In the genomic region with DNA sequence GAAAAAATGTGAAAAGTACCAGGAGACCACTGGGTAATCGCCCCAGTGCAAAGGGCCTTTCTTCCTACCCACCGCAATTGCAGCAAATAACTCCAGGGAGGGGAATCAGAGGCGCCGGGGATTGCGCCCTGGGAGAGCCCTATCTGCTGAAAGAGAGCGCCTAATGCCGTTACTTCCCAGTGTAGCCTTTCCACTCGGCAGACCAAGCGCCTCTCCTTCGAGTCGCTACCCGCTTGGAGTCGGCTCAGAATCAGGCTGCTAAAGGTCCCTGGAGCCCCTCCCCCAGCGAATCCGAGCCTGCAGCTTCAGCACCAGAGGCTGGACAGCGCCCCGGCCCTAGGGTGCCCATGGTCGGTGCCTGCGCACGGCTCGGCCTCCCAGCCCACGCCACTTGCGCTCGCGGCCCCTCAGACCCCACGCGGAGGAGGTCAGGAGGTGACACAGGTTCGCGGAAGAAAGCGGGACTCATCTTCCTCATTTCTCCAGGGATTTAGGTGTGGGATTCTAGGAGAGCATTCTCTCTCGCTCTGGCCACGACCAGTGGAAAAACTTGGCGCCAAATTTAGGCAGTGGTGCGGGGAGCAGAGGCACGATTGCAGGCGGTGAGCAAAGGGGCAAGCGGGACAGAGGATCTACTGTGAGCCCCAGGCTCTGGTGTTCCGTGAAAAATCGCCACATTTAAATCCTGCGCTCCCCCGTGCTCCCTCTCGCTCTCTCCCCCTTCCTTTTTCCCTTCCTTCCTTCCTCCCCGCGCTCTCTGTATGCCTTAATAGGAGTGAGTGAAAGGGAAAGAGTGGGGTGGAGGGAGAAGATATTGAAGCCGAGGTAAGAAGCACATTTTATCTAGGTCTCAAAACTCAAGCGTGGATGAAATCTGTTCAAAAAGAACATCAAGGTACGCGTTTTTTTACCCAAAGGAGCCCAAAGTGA, we compare ENCODE assay signal across 1 cellular context.
TF ChIP-seq lines count a peak whose summit lies in the region.

No MANE protein-coding gene starts in this region.

TF ChIP-seq in HepG2, 621 proteins besides CTCF, POLR2A, EP300 and RAD21 (continued from another document and continues in another):
- TF ChIP-seq ZSCAN5A (CRISPR knock-in tag; IDR thresholded peaks at IDR 0.05; ENCODE audit: borderline replicate concordance) (no peak), ZNF605 (CRISPR knock-in tag; IDR thresholded peaks at IDR 0.05) (peak; percentile 70; the same call in 1 of the 2 replicates), ZNF589 (CRISPR knock-in tag; conservative IDR thresholded peaks at IDR 0.05) (no peak), ARID2 (CRISPR knock-in tag; IDR thresholded peaks at IDR 0.05; ENCODE audit: borderline replicate concordance) (0 out of 2 replicates have a peak, but pooled peaks have one; percentile 30), FOXO1 (CRISPR knock-in tag; IDR thresholded peaks at IDR 0.05) (0 out of 2 replicates have a peak, but pooled peaks have one; percentile 28), BCL3 (CRISPR knock-in tag; IDR thresholded peaks at IDR 0.05) (no peak), ZNF430 (CRISPR knock-in tag; IDR thresholded peaks at IDR 0.05) (peak; percentile 83; the same call in 1 of the 2 replicates), RARA (CRISPR knock-in tag; IDR thresholded peaks at IDR 0.05) (0 out of 2 replicates have a peak, but pooled peaks have one; percentile 22), KMT2A (CRISPR knock-in tag; IDR thresholded peaks at IDR 0.05) (no peak), U2AF2 (IDR thresholded peaks at IDR 0.05; ENCODE audit: low read depth, low read length) (no peak), HOXD1 (CRISPR knock-in tag; IDR thresholded peaks at IDR 0.05) (no peak), ZNF331 (CRISPR knock-in tag; IDR thresholded peaks at IDR 0.05) (peak; percentile 64; the same call in 1 of the 2 replicates), ZNF557 (CRISPR knock-in tag; IDR thresholded peaks at IDR 0.05) (0 out of 2 replicates have a peak, but pooled peaks have one; percentile 24), ZBED4 (CRISPR knock-in tag; IDR thresholded peaks at IDR 0.05; ENCODE audit: borderline replicate concordance) (no peak), DR1 (CRISPR knock-in tag; IDR thresholded peaks at IDR 0.05) (no peak), HOXA5 (CRISPR knock-in tag; IDR thresholded peaks at IDR 0.05) (0 out of 2 replicates have a peak, but pooled peaks have one; percentile 66), RBM22 (optimal IDR thresholded peaks at IDR 0.05; ENCODE audit: low read length) (no peak), ZNF773 (CRISPR knock-in tag; IDR thresholded peaks at IDR 0.05; ENCODE audit: borderline replicate concordance) (peak; percentile 78; the same call in 1 of the 2 replicates), ZNF83 (CRISPR knock-in tag; IDR thresholded peaks at IDR 0.05; ENCODE audit: borderline replicate concordance) (no peak), ZSCAN21 (CRISPR knock-in tag; IDR thresholded peaks at IDR 0.05; ENCODE audit: borderline replicate concordance) (peak; percentile 44; the same call in 1 of the 2 replicates), MED13 (CRISPR knock-in tag; IDR thresholded peaks at IDR 0.05) (peak; percentile 21; the same call in 1 of the 2 replicates), ZNF746 (CRISPR knock-in tag; IDR thresholded peaks at IDR 0.05) (no peak), ZNF772 (CRISPR knock-in tag; IDR thresholded peaks at IDR 0.05) (peak; percentile 48; the same call in 1 of the 2 replicates), ERF (CRISPR knock-in tag; IDR thresholded peaks at IDR 0.05) (0 out of 2 replicates have a peak, but pooled peaks have one; percentile 38), PHF20 (CRISPR knock-in tag; IDR thresholded peaks at IDR 0.05) (no peak), HIVEP1 (CRISPR knock-in tag; IDR thresholded peaks at IDR 0.05) (peak; percentile 37; the same call in 1 of the 2 replicates), HNRNPLL (IDR thresholded peaks at IDR 0.05; ENCODE audit: low read depth, low read length, poor library complexity, severe bottlenecking) (peak; percentile 91), KDM5B (CRISPR knock-in tag; IDR thresholded peaks at IDR 0.05; ENCODE audit: borderline replicate concordance) (peak; percentile 63; the same call in 1 of the 2 replicates), LRRFIP1 (CRISPR knock-in tag; conservative IDR thresholded peaks at IDR 0.05) (0 out of 2 replicates have a peak, but pooled peaks have one; percentile 69), ZNF124 (CRISPR knock-in tag; IDR thresholded peaks at IDR 0.05) (no peak), CREBL2 (CRISPR knock-in tag; IDR thresholded peaks at IDR 0.05; ENCODE audit: borderline replicate concordance) (peak; percentile 63; the same call in 1 of the 2 replicates), NFKB2 (CRISPR knock-in tag; IDR thresholded peaks at IDR 0.05; ENCODE audit: borderline replicate concordance) (peak; percentile 87)
- TF ChIP-seq, protein P1, sequence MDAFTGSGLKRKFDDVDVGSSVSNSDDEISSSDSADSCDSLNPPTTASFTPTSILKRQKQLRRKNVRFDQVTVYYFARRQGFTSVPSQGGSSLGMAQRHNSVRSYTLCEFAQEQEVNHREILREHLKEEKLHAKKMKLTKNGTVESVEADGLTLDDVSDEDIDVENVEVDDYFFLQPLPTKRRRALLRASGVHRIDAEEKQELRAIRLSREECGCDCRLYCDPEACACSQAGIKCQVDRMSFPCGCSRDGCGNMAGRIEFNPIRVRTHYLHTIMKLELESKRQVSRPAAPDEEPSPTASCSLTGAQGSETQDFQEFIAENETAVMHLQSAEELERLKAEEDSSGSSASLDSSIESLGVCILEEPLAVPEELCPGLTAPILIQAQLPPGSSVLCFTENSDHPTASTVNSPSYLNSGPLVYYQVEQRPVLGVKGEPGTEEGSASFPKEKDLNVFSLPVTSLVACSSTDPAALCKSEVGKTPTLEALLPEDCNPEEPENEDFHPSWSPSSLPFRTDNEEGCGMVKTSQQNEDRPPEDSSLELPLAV (CRISPR knock-in tag; conservative IDR thresholded peaks at IDR 0.05; ENCODE audit: low read depth) = no peak
- TF ChIP-seq, protein P2, sequence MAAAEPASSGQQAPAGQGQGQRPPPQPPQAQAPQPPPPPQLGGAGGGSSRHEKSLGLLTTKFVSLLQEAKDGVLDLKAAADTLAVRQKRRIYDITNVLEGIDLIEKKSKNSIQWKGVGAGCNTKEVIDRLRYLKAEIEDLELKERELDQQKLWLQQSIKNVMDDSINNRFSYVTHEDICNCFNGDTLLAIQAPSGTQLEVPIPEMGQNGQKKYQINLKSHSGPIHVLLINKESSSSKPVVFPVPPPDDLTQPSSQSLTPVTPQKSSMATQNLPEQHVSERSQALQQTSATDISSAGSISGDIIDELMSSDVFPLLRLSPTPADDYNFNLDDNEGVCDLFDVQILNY (CRISPR knock-in tag; conservative IDR thresholded peaks at IDR 0.05) = no peak
- TF ChIP-seq, protein P3, sequence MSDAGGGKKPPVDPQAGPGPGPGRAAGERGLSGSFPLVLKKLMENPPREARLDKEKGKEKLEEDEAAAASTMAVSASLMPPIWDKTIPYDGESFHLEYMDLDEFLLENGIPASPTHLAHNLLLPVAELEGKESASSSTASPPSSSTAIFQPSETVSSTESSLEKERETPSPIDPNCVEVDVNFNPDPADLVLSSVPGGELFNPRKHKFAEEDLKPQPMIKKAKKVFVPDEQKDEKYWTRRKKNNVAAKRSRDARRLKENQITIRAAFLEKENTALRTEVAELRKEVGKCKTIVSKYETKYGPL (CRISPR knock-in tag; IDR thresholded peaks at IDR 0.05) = peak; percentile 47; the same call in 1 of the 2 replicates
- TF ChIP-seq, protein P4, sequence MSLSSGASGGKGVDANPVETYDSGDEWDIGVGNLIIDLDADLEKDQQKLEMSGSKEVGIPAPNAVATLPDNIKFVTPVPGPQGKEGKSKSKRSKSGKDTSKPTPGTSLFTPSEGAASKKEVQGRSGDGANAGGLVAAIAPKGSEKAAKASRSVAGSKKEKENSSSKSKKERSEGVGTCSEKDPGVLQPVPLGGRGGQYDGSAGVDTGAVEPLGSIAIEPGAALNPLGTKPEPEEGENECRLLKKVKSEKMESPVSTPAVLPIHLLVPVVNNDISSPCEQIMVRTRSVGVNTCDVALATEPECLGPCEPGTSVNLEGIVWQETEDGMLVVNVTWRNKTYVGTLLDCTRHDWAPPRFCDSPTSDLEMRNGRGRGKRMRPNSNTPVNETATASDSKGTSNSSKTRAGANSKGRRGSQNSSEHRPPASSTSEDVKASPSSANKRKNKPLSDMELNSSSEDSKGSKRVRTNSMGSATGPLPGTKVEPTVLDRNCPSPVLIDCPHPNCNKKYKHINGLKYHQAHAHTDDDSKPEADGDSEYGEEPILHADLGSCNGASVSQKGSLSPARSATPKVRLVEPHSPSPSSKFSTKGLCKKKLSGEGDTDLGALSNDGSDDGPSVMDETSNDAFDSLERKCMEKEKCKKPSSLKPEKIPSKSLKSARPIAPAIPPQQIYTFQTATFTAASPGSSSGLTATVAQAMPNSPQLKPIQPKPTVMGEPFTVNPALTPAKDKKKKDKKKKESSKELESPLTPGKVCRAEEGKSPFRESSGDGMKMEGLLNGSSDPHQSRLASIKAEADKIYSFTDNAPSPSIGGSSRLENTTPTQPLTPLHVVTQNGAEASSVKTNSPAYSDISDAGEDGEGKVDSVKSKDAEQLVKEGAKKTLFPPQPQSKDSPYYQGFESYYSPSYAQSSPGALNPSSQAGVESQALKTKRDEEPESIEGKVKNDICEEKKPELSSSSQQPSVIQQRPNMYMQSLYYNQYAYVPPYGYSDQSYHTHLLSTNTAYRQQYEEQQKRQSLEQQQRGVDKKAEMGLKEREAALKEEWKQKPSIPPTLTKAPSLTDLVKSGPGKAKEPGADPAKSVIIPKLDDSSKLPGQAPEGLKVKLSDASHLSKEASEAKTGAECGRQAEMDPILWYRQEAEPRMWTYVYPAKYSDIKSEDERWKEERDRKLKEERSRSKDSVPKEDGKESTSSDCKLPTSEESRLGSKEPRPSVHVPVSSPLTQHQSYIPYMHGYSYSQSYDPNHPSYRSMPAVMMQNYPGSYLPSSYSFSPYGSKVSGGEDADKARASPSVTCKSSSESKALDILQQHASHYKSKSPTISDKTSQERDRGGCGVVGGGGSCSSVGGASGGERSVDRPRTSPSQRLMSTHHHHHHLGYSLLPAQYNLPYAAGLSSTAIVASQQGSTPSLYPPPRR (CRISPR knock-in tag; IDR thresholded peaks at IDR 0.05; ENCODE audit: borderline replicate concordance) = no peak
- TF ChIP-seq, protein P5, sequence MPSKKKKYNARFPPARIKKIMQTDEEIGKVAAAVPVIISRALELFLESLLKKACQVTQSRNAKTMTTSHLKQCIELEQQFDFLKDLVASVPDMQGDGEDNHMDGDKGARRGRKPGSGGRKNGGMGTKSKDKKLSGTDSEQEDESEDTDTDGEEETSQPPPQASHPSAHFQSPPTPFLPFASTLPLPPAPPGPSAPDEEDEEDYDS (CRISPR knock-in tag; IDR thresholded peaks at IDR 0.05) = no peak
